8 cellular contexts compared by ENCODE assay signal in the genomic region with DNA sequence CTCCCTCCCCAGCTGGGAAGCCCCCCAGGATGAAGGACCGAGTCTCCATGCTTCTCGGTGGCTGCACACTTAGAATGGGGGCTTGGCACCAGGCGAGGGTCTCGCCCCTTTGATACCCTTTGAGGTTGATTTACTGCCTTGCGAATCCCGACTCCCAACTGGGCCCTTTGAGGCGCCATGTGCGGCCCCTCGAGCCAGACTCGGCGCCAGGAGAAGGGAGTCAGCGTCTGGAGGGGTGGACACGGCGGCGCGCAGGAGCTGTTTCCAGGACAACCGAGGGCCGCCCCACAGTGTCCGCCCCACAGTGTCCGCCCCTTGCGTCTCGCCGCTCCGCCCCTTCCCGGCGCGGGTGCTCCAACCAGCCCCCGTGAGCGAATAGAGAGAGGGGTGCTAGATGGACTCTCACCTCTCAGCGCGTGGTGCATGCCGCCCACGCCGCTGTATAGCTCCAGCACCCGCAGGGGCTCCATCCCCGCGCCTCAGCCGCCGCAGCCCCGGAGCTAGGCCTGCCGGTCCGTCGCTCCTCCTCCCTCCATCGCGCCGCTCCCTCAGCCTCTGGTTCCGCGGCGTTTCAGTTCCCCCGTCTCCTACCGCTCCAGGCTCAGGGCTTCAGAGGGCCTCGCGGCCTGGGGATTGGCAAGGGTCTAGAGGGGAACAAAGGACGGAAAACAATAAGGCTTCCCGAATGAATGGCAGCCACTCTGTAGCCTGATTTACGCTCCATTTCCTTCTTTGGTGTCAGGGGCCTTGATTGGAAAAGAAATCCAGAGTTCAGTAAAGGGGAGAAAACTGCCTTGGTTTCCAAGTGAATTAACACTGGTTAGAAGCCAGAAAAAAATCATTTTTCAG. TPM values are rescaled to one million over a fixed set of nuclear protein-coding genes. Genes with fewer than 3 reads are reported as not detected.
DNase-seq lines count a peak whose midpoint lies in the region; ATAC-seq and TF ChIP-seq lines count a peak whose summit lies in the region.

A gene with protein sequence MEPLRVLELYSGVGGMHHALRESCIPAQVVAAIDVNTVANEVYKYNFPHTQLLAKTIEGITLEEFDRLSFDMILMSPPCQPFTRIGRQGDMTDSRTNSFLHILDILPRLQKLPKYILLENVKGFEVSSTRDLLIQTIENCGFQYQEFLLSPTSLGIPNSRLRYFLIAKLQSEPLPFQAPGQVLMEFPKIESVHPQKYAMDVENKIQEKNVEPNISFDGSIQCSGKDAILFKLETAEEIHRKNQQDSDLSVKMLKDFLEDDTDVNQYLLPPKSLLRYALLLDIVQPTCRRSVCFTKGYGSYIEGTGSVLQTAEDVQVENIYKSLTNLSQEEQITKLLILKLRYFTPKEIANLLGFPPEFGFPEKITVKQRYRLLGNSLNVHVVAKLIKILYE (minus strand): TSS at position 508 of the 849 bp plus-strand sequence. CDS start 38 bp downstream, at position 470.

- peaks cover 14% of the 10 kb centered on the region for H3K79me2 ChIP-seq in fibroblast of lung (ENCODE audit: control insufficient read depth, insufficient read depth, low read length)

- H3K4me1 ChIP-seq in Panc1 (ENCODE audit: control insufficient read depth, insufficient read depth, low read length) (peaks cover 21% of the 10 kb centered on the region), fibroblast of lung (ENCODE audit: control insufficient read depth, extremely low read depth, insufficient read depth, low read length) (peaks cover under 1% of the 10 kb centered on the region)

- H3K27ac ChIP-seq in Panc1 (ENCODE audit: low read length) (peak within 1 kb of the TSS; percentile 99), fibroblast of lung (ENCODE audit: insufficient read depth, low read length) (peak within 1 kb of the TSS; percentile 83)

- H3K36me3 Mint-ChIP-seq in activated T-helper 17 cell treated with anti-CD3 and anti-CD28 coated beads, Interleukin-2, amount 50 U/mL, for 72 hours (ENCODE audit: low read depth), result no peaks in the 10 kb centered on the region
- H3K36me3 Mint-ChIP-seq in naive thymus-derived CD8-positive, alpha-beta T cell, result no peaks in the 10 kb centered on the region
- no peaks in the 10 kb centered on the region for H3K36me3 Mint-ChIP-seq in stimulated activated memory B cell treated with anti-CD40 and anti-IgM and Interleukin-4, amounts not matched to agents 10 μg/mL and 1 μg/mL and 100 μg/mL, for 72 hours

- in situ Hi-C loops in Panc1 (cut with HindIII; ENCODE audit: low pct_unique_long_range_greater_than_20kb, low sequenced_read_pairs), result no loop called here

- intact Hi-C loops in Panc1 (cut with micrococcal nuclease; ENCODE audit: unreplicated experiment), result no loop called here

- peak within 1 kb of the TSS; percentile 52 to 54 for H3K4me3 ChIP-seq in Panc1 (ENCODE audit: low read depth in 2 of 2, low read length in 2 of 2)
- peak within 1 kb of the TSS; percentile 12 to 76 (median 55) for H3K4me3 ChIP-seq in fibroblast of lung (replicated peaks in 1 of 4; ENCODE audit: control extremely low read depth in 1 of 4, insufficient read depth in 1 of 4, low read depth in 3 of 4, low read length in 4 of 4)

- ATAC-seq in GM21381 (IDR thresholded peaks at IDR 0.05; ENCODE audit: unreplicated experiment) (peak; percentile 92), Panc1 (peak; percentile 96)
- ATAC-seq in activated T-helper 17 cell treated with anti-CD3 and anti-CD28 coated beads, Interleukin-2, amount 50 U/mL, for 72 hours (replicated peaks), result peak; percentile 95
- ATAC-seq in naive thymus-derived CD8-positive, alpha-beta T cell, result peak; percentile 73 to 83
- peak; percentile 96 for ATAC-seq in stimulated activated memory B cell treated with anti-CD40 and anti-IgM and Interleukin-4, amounts not matched to agents 10 μg/mL and 1 μg/mL and 100 μg/mL, for 72 hours

- H3K9me3 Mint-ChIP-seq in activated T-helper 17 cell treated with anti-CD3 and anti-CD28 coated beads, Interleukin-2, amount 50 U/mL, for 72 hours, result no peaks in the 10 kb centered on the region
- no peaks in the 10 kb centered on the region for H3K9me3 Mint-ChIP-seq in naive thymus-derived CD8-positive, alpha-beta T cell
- H3K9me3 Mint-ChIP-seq in stimulated activated memory B cell treated with anti-CD40 and anti-IgM and Interleukin-4, amounts not matched to agents 10 μg/mL and 1 μg/mL and 100 μg/mL, for 72 hours, result no peaks in the 10 kb centered on the region

- H3K27me3 ChIP-seq in Panc1 (ENCODE audit: control insufficient read depth, insufficient read depth, low read length) (no peaks in the 10 kb centered on the region), fibroblast of lung (ENCODE audit: control insufficient read depth, insufficient read depth, low read length) (no peaks in the 10 kb centered on the region)

- no peaks in the 10 kb centered on the region for H3K9me3 ChIP-seq in Panc1 (ENCODE audit: control insufficient read depth, insufficient read depth, low read depth, low read length)
- H3K9me3 ChIP-seq in fibroblast of lung (ENCODE audit: control insufficient read depth, insufficient read depth, low read depth, low read length), result no peaks in the 10 kb centered on the region

- peak within 1 kb of the TSS; percentile 95 for H3K4me3 Mint-ChIP-seq in activated T-helper 17 cell treated with anti-CD3 and anti-CD28 coated beads, Interleukin-2, amount 50 U/mL, for 72 hours
- H3K4me3 Mint-ChIP-seq in naive thymus-derived CD8-positive, alpha-beta T cell, result peak within 1 kb of the TSS; percentile 91 to 99 (median 93)
- peak within 1 kb of the TSS; percentile 89 for H3K4me3 Mint-ChIP-seq in stimulated activated memory B cell treated with anti-CD40 and anti-IgM and Interleukin-4, amounts not matched to agents 10 μg/mL and 1 μg/mL and 100 μg/mL, for 72 hours

- peak within 1 kb of the TSS; percentile 97 for H3K27ac Mint-ChIP-seq in activated T-helper 17 cell treated with anti-CD3 and anti-CD28 coated beads, Interleukin-2, amount 50 U/mL, for 72 hours
- peak within 1 kb of the TSS; percentile 89 to 99 (median 96) for H3K27ac Mint-ChIP-seq in naive thymus-derived CD8-positive, alpha-beta T cell
- peak within 1 kb of the TSS; percentile 92 for H3K27ac Mint-ChIP-seq in stimulated activated memory B cell treated with anti-CD40 and anti-IgM and Interleukin-4, amounts not matched to agents 10 μg/mL and 1 μg/mL and 100 μg/mL, for 72 hours

- TF ChIP-seq CTCF in Panc1 (IDR thresholded peaks at IDR 0.05) (no peak), fibroblast of lung (conservative IDR thresholded peaks at IDR 0.05 in 1 of 2, IDR thresholded peaks at IDR 0.05 in 1 of 2; ENCODE audit: low read depth in 1 of 2, low read length in 2 of 2) (no peak)

- H3K27me3 Mint-ChIP-seq in activated T-helper 17 cell treated with anti-CD3 and anti-CD28 coated beads, Interleukin-2, amount 50 U/mL, for 72 hours, result no peaks in the 10 kb centered on the region
- no peaks in the 10 kb centered on the region for H3K27me3 Mint-ChIP-seq in naive thymus-derived CD8-positive, alpha-beta T cell
- H3K27me3 Mint-ChIP-seq in stimulated activated memory B cell treated with anti-CD40 and anti-IgM and Interleukin-4, amounts not matched to agents 10 μg/mL and 1 μg/mL and 100 μg/mL, for 72 hours, result no peaks in the 10 kb centered on the region

- TSS peak; percentile 90 for BruUV-seq in Panc1 (replicated peaks; lab: Mats Ljungman, UMichigan)

- H3K4me2 ChIP-seq in fibroblast of lung (ENCODE audit: extremely low read depth, insufficient read depth, low read length), result peak within 1 kb of the TSS; percentile 78

- H3K4me1 Mint-ChIP-seq in activated T-helper 17 cell treated with anti-CD3 and anti-CD28 coated beads, Interleukin-2, amount 50 U/mL, for 72 hours, result peaks cover 31% of the 10 kb centered on the region
- peaks cover 17 to 54% (median 43%) of the 10 kb centered on the region in 4 donors for H3K4me1 Mint-ChIP-seq in naive thymus-derived CD8-positive, alpha-beta T cell
- peaks cover 25% of the 10 kb centered on the region for H3K4me1 Mint-ChIP-seq in stimulated activated memory B cell treated with anti-CD40 and anti-IgM and Interleukin-4, amounts not matched to agents 10 μg/mL and 1 μg/mL and 100 μg/mL, for 72 hours

- CTCF ChIA-PET in Panc1 (lab: Charles Lee), result no interaction called here

- peak within 1 kb of the TSS; percentile 80 for H3K9ac ChIP-seq in fibroblast of lung (ENCODE audit: insufficient read depth, low read length)

- H4K20me1 ChIP-seq in fibroblast of lung (ENCODE audit: control insufficient read depth, extremely low read depth, insufficient read depth, low read length), result no peaks in the 10 kb centered on the region

- no peaks in the 10 kb centered on the region for H3K36me3 ChIP-seq in Panc1 (ENCODE audit: control insufficient read depth, insufficient read depth, low read length)
- no peaks in the 10 kb centered on the region for H3K36me3 ChIP-seq in fibroblast of lung (ENCODE audit: control insufficient read depth, insufficient read depth, low read length)

- POLR2A ChIA-PET in Panc1 (lab: Charles Lee), result interaction anchor here (0.6 to 1.5 kb wide), 5 partner anchors 15 to 183 kb away, joined by 3 to 6 read pairs (median 4); no protein-coding TSS in a partner anchor
- POLR2A ChIA-PET in naive thymus-derived CD8-positive, alpha-beta T cell (lab: Charles Lee), result interaction anchor here (0.5 to 4.6 kb wide), 14 partner anchors 10 to 412 kb away, joined by 3 to 168 read pairs (median 5); a partner anchor contains a TSS

- peak within 1 kb of the TSS; percentile 71 for H2AFZ ChIP-seq in fibroblast of lung (ENCODE audit: low read length)

- peak; percentile 94 for DNase-seq in DMS 273 (lab: John Stamatoyannopoulos, UW; ENCODE audit: unreplicated experiment)
- peak in 75 of 76 experiments; percentile 17 to 94 (median 75) for DNase-seq in HUDEP-2 (lab: John Stamatoyannopoulos, UW; ENCODE audit: unreplicated experiment in 76 of 76)
- DNase-seq in Panc1 (ENCODE audit: low read depth, low spot score), result no peak
- DNase-seq in fibroblast of lung (ENCODE audit: low read depth in 2 of 2), result peak; percentile 91 to 94
- DNase-seq in naive thymus-derived CD8-positive, alpha-beta T cell, result peak; percentile 57 to 87 (median 76)

RNA-seq across cellular contexts. Expression of the gene that starts here (rescaled TPM):
- total RNA-seq in Panc1 (2021; ENCODE audit: unreplicated experiment) (7.6 TPM), fibroblast of lung (4.4 and 5.8 TPM in 2 replicates)
- polyA plus RNA-seq in Panc1 (2012; ENCODE audit: insufficient read length), result 2.4 TPM
- total RNA-seq in activated T-helper 17 cell treated with anti-CD3 and anti-CD28 coated beads, Interleukin-2, amount 50 U/mL, for 72 hours, result 1 to 10 TPM; 3.3 to 6.7 TPM
- polyA plus RNA-seq in fibroblast of lung, result 6.0 and 7.0 TPM in 2 replicates
- 4.3 and 4.5 TPM in 2 replicates for polyA plus RNA-seq in fibroblast of lung (2012)
- 0.79 and 2.6 TPM in 2 replicates for polyA minus RNA-seq in fibroblast of lung (ENCODE audit: low replicate concordance)
- 10 to 100 TPM; 17.9 to 22.6 TPM for total RNA-seq in naive thymus-derived CD8-positive, alpha-beta T cell
- 10 to 100 TPM in 2 of 3 donors, 1 to 10 TPM in 1; 6.9 to 10.7 (median 10.6) TPM for polyA plus RNA-seq in naive thymus-derived CD8-positive, alpha-beta T cell
